2 cellular contexts compared by ENCODE assay signal in the genomic region with DNA sequence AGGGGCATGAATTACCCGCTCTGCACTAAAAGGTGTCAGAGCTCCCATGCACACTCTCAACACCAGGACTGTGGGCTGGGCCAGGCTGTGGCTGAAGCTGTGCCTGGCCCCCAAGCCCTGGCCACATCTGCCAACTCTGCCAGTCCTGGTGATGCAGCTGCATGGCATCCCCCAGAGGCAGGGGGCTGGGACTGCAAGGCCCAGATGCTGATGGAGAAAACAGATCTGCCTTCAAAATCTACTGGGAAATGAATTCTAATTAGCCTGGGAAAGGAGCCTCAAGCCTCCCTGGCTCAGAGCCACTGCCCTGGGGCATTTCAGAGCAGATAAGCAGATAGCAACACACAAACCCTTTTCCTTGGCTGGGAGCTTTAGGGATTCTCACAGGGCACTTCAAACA.
TF ChIP-seq lines count a peak whose summit lies in the region.

No MANE protein-coding gene starts in this region.

TF ChIP-seq in A549, 52 proteins besides CTCF, POLR2A, EP300 and RAD21:
- no peak for TF ChIP-seq JUNB (IDR thresholded peaks at IDR 0.05)
- no peak for TF ChIP-seq RARB (CRISPR knock-in tag; IDR thresholded peaks at IDR 0.05)
- no peak for TF ChIP-seq JUN (IDR thresholded peaks at IDR 0.05)
- TF ChIP-seq CEBPB (IDR thresholded peaks at IDR 0.05): no peak
- TF ChIP-seq KDM1A (IDR thresholded peaks at IDR 0.05; ENCODE audit: low read depth): no peak
- TF ChIP-seq, protein P1, sequence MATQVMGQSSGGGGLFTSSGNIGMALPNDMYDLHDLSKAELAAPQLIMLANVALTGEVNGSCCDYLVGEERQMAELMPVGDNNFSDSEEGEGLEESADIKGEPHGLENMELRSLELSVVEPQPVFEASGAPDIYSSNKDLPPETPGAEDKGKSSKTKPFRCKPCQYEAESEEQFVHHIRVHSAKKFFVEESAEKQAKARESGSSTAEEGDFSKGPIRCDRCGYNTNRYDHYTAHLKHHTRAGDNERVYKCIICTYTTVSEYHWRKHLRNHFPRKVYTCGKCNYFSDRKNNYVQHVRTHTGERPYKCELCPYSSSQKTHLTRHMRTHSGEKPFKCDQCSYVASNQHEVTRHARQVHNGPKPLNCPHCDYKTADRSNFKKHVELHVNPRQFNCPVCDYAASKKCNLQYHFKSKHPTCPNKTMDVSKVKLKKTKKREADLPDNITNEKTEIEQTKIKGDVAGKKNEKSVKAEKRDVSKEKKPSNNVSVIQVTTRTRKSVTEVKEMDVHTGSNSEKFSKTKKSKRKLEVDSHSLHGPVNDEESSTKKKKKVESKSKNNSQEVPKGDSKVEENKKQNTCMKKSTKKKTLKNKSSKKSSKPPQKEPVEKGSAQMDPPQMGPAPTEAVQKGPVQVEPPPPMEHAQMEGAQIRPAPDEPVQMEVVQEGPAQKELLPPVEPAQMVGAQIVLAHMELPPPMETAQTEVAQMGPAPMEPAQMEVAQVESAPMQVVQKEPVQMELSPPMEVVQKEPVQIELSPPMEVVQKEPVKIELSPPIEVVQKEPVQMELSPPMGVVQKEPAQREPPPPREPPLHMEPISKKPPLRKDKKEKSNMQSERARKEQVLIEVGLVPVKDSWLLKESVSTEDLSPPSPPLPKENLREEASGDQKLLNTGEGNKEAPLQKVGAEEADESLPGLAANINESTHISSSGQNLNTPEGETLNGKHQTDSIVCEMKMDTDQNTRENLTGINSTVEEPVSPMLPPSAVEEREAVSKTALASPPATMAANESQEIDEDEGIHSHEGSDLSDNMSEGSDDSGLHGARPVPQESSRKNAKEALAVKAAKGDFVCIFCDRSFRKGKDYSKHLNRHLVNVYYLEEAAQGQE (IDR thresholded peaks at IDR 0.05): no peak
- TF ChIP-seq, protein P2, sequence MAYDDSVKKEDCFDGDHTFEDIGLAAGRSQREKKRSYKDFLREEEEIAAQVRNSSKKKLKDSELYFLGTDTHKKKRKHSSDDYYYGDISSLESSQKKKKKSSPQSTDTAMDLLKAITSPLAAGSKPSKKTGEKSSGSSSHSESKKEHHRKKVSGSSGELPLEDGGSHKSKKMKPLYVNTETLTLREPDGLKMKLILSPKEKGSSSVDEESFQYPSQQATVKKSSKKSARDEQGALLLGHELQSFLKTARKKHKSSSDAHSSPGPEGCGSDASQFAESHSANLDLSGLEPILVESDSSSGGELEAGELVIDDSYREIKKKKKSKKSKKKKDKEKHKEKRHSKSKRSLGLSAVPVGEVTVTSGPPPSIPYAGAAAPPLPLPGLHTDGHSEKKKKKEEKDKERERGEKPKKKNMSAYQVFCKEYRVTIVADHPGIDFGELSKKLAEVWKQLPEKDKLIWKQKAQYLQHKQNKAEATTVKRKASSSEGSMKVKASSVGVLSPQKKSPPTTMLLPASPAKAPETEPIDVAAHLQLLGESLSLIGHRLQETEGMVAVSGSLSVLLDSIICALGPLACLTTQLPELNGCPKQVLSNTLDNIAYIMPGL (CRISPR knock-in tag; IDR thresholded peaks at IDR 0.05; ENCODE audit: borderline replicate concordance): no peak
- TF ChIP-seq RFX5 (IDR thresholded peaks at IDR 0.05): no peak
- no peak for TF ChIP-seq FOSB (CRISPR knock-in tag; IDR thresholded peaks at IDR 0.05)
- TF ChIP-seq TP53 (CRISPR knock-in tag; IDR thresholded peaks at IDR 0.05): no peak
- TF ChIP-seq KDM5A (IDR thresholded peaks at IDR 0.05): no peak
- no peak for TF ChIP-seq MAZ (IDR thresholded peaks at IDR 0.05; ENCODE audit: borderline replicate concordance, low read depth, low read length)
- TF ChIP-seq FOXS1 (CRISPR knock-in tag; IDR thresholded peaks at IDR 0.05): no peak
- TF ChIP-seq, protein P3, sequence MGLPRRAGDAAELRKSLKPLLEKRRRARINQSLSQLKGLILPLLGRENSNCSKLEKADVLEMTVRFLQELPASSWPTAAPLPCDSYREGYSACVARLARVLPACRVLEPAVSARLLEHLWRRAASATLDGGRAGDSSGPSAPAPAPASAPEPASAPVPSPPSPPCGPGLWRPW (IDR thresholded peaks at IDR 0.05): no peak
- TF ChIP-seq HOXB5 (CRISPR knock-in tag; IDR thresholded peaks at IDR 0.05): no peak
- TF ChIP-seq BHLHE40 (IDR thresholded peaks at IDR 0.05; ENCODE audit: low read depth, low read length): no peak
- TF ChIP-seq CHD2 (IDR thresholded peaks at IDR 0.05; ENCODE audit: low read length, partially characterized antibody): no peak
- no peak for TF ChIP-seq ZSCAN20 (CRISPR knock-in tag; IDR thresholded peaks at IDR 0.05)
- TF ChIP-seq, protein P4, sequence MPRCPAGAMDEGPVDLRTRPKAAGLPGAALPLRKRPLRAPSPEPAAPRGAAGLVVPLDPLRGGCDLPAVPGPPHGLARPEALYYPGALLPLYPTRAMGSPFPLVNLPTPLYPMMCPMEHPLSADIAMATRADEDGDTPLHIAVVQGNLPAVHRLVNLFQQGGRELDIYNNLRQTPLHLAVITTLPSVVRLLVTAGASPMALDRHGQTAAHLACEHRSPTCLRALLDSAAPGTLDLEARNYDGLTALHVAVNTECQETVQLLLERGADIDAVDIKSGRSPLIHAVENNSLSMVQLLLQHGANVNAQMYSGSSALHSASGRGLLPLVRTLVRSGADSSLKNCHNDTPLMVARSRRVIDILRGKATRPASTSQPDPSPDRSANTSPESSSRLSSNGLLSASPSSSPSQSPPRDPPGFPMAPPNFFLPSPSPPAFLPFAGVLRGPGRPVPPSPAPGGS (IDR thresholded peaks at IDR 0.05): no peak
- TF ChIP-seq PHF8 (IDR thresholded peaks at IDR 0.05; ENCODE audit: borderline replicate concordance, low read depth): no peak

TF ChIP-seq in IMR-90, 13 proteins besides CTCF, POLR2A, EP300 and RAD21:
- TF ChIP-seq NFE2L2 (IDR thresholded peaks at IDR 0.05; ENCODE audit: low read depth, low read length): no peak
- no peak for TF ChIP-seq RCOR1 (IDR thresholded peaks at IDR 0.05; ENCODE audit: insufficient replicate concordance, low read length)
- TF ChIP-seq RFX5 (IDR thresholded peaks at IDR 0.05; ENCODE audit: low read depth, low read length): no peak
- no peak for TF ChIP-seq MAZ (IDR thresholded peaks at IDR 0.05; ENCODE audit: borderline replicate concordance, low read depth, low read length)
- TF ChIP-seq, protein P5, sequence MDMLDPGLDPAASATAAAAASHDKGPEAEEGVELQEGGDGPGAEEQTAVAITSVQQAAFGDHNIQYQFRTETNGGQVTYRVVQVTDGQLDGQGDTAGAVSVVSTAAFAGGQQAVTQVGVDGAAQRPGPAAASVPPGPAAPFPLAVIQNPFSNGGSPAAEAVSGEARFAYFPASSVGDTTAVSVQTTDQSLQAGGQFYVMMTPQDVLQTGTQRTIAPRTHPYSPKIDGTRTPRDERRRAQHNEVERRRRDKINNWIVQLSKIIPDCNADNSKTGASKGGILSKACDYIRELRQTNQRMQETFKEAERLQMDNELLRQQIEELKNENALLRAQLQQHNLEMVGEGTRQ (IDR thresholded peaks at IDR 0.05; ENCODE audit: low read depth, low read length): no peak
- TF ChIP-seq CHD1 (IDR thresholded peaks at IDR 0.05; ENCODE audit: low read depth, low read length): no peak
- TF ChIP-seq, protein P6, sequence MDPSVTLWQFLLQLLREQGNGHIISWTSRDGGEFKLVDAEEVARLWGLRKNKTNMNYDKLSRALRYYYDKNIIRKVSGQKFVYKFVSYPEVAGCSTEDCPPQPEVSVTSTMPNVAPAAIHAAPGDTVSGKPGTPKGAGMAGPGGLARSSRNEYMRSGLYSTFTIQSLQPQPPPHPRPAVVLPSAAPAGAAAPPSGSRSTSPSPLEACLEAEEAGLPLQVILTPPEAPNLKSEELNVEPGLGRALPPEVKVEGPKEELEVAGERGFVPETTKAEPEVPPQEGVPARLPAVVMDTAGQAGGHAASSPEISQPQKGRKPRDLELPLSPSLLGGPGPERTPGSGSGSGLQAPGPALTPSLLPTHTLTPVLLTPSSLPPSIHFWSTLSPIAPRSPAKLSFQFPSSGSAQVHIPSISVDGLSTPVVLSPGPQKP (IDR thresholded peaks at IDR 0.05; ENCODE audit: borderline replicate concordance, low read depth, low read length): no peak
- no peak for TF ChIP-seq FOS (IDR thresholded peaks at IDR 0.05; ENCODE audit: low read depth, low read length)
- TF ChIP-seq SMC3 (IDR thresholded peaks at IDR 0.05; ENCODE audit: low read depth, low read length): no peak
- TF ChIP-seq MAFK (IDR thresholded peaks at IDR 0.05; ENCODE audit: low read depth, low read length): no peak
- no peak for TF ChIP-seq BHLHE40 (IDR thresholded peaks at IDR 0.05; ENCODE audit: low read depth, low read length)
- TF ChIP-seq MXI1 (IDR thresholded peaks at IDR 0.05; ENCODE audit: borderline replicate concordance, low read depth, low read length): no peak
